Comparison of ENCODE assay signal across 21 cellular contexts in the genomic region with DNA sequence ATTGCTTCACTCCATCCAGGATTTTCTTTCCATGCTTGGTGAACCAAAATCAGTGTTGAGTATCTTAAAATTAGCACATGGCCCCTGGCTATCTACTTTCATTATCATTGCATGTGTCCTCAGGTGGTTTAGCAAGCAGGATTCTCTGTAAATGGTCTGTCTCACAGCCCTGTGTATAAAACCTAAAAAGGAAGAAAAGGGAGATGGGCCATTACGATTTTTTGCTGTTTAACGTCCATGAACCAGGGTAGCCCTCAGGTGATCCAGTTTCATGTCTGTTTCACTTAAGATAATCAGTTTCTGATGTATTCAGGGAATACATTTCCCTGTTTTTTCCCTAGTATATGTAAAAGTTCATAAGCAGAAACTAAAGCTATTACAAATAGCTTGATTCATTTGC.
"Had no signal": no experiment of that assay in that cellular context is flagged by ENCODE, and none has a peak within 500 bp of the region (broad histone marks: within the 10 kb centered on the region; RNA-seq: fewer than 3 reads in every experiment).

No MANE protein-coding gene starts in this region.

- H3K27ac Mint-ChIP-seq: activated naive CD8-positive, alpha-beta T cell treated with anti-CD3 and anti-CD28 coated beads, Interleukin-2, amount 10 ng/mL, durations not matched to agents 7 days and 5 days; activated T-helper 2 cell treated with anti-CD3 and anti-CD28 coated beads, Interferon-gamma antibody, Interleukin-2, Interleukin-4, amounts not matched to agents 10 μg/mL and 5 μg/mL and 100 μg/mL, durations not matched to agents 14 hours and 24 hours and 36 hours; effector memory CD8-positive, alpha-beta T cell; nephron progenitor cell; stimulated activated memory B cell treated with anti-CD40 and anti-IgM and Interleukin-4, amounts not matched to agents 10 μg/mL and 1 μg/mL and 100 μg/mL, for 72 hours had no signal

- DNase-seq: activated CD4-positive, alpha-beta T cell treated with anti-CD3 and anti-CD28 coated beads, Interleukin-2, amount 50 U/mL, for 4 hours; activated naive CD4-positive, alpha-beta T cell treated with Interleukin-2 at 50 U/mL for 16 hours; activated naive CD8-positive, alpha-beta T cell treated with anti-CD3 and anti-CD28 coated beads, Interleukin-2, amount 10 ng/mL, durations not matched to agents 7 days and 5 days; activated T-cell treated with anti-CD3 and anti-CD28 coated beads, Interleukin-2, amount 50 U/mL, for 1 hour; amygdala; body of pancreas; caudate nucleus; effector memory CD8-positive, alpha-beta T cell; glutamatergic neuron; hippocampal formation; left colon; occipital lobe; posterior cingulate gyrus; sigmoid colon; stimulated activated CD4-positive, alpha-beta T cell treated with anti-CD3 and anti-CD28 coated beads, Interleukin-4, amount 100 ng/mL, for 24 hours; T-helper 2 cell; WERI-Rb-1 had no signal

- H3K4me3 Mint-ChIP-seq: activated naive CD8-positive, alpha-beta T cell treated with anti-CD3 and anti-CD28 coated beads, Interleukin-2, amount 10 ng/mL, durations not matched to agents 7 days and 5 days; effector memory CD8-positive, alpha-beta T cell; nephron progenitor cell; stimulated activated memory B cell treated with anti-CD40 and anti-IgM and Interleukin-4, amounts not matched to agents 10 μg/mL and 1 μg/mL and 100 μg/mL, for 72 hours had no signal

- H3K36me3 Mint-ChIP-seq: activated naive CD8-positive, alpha-beta T cell treated with anti-CD3 and anti-CD28 coated beads, Interleukin-2, amount 10 ng/mL, durations not matched to agents 7 days and 5 days; stimulated activated memory B cell treated with anti-CD40 and anti-IgM and Interleukin-4, amounts not matched to agents 10 μg/mL and 1 μg/mL and 100 μg/mL, for 72 hours had no signal

- H3K27me3 Mint-ChIP-seq: activated naive CD8-positive, alpha-beta T cell treated with anti-CD3 and anti-CD28 coated beads, Interleukin-2, amount 10 ng/mL, durations not matched to agents 7 days and 5 days; effector memory CD8-positive, alpha-beta T cell had no signal

- ATAC-seq: body of pancreas; effector memory CD8-positive, alpha-beta T cell; stimulated activated memory B cell treated with anti-CD40 and anti-IgM and Interleukin-4, amounts not matched to agents 10 μg/mL and 1 μg/mL and 100 μg/mL, for 72 hours had no signal

- H3K9me3 Mint-ChIP-seq: activated T-helper 2 cell treated with anti-CD3 and anti-CD28 coated beads, Interferon-gamma antibody, Interleukin-2, Interleukin-4, amounts not matched to agents 10 μg/mL and 5 μg/mL and 100 μg/mL, durations not matched to agents 14 hours and 24 hours and 36 hours; effector memory CD8-positive, alpha-beta T cell; nephron progenitor cell; stimulated activated memory B cell treated with anti-CD40 and anti-IgM and Interleukin-4, amounts not matched to agents 10 μg/mL and 1 μg/mL and 100 μg/mL, for 72 hours had no signal

- FAIRE-seq: islet of Langerhans had no signal
